ENCODE assay signal across 2 cellular contexts in genomic region chrX:155213731-155214130, GRCh38.
TF ChIP-seq lines count a peak whose summit lies in the region.

No MANE protein-coding gene starts in this region.

TF ChIP-seq in HEK293, 187 proteins besides CTCF, POLR2A, EP300 and RAD21:
- no peak for TF ChIP-seq ZNF513 (tag by site-specific recombination; IDR thresholded peaks at IDR 0.05)
- peak; percentile 75 for TF ChIP-seq ZBTB17 (tag by site-specific recombination; IDR thresholded peaks at IDR 0.05)

TF ChIP-seq in K562, 482 proteins besides CTCF, POLR2A, EP300 and RAD21:
- TF ChIP-seq C11orf30 (IDR thresholded peaks at IDR 0.05; ENCODE audit: low read depth): 0 out of 2 replicates have a peak, but pooled peaks have one; percentile 6
- TF ChIP-seq MLLT1 (IDR thresholded peaks at IDR 0.05): peak in 1 of 2 experiments; percentile 86; a peak in 2 of 4 replicates
- TF ChIP-seq FOXM1 (IDR thresholded peaks at IDR 0.05; ENCODE audit: low read depth): no peak
- no peak for TF ChIP-seq FOXM1 (CRISPR knock-in tag; IDR thresholded peaks at IDR 0.05; ENCODE audit: low read depth)
